In genomic region chr13:97432917-97433726, GRCh38 we compare ENCODE assay signal across 8 cellular contexts. TPM values are rescaled to one million over a fixed set of nuclear protein-coding genes. Genes with fewer than 3 reads are reported as not detected.
A peak's percentile ranks its signal among the peaks of the same experiment; 100 is the strongest.
DNase-seq lines count a peak whose midpoint lies in the region; ATAC-seq, FAIRE-seq and TF ChIP-seq lines count a peak whose summit lies in the region.

No MANE protein-coding gene starts in this region.

- H2AFZ ChIP-seq in astrocyte (ENCODE audit: low read depth, low read length), result peak overlapping the region; percentile 92

- no peak for TF ChIP-seq CTCF in astrocyte (IDR thresholded peaks at IDR 0.05; ENCODE audit: insufficient read depth, low read depth, low read length)
- no peak for TF ChIP-seq CTCF in psoas muscle (IDR thresholded peaks at IDR 0.05)

- H3K9me3 ChIP-seq in astrocyte (ENCODE audit: insufficient read depth, low read depth, low read length), result no peaks in the 10 kb centered on the region
- no peaks in the 10 kb centered on the region for H3K9me3 ChIP-seq in right cardiac atrium (ENCODE audit: control insufficient read depth, low read length)
- H3K9me3 ChIP-seq in psoas muscle, result no peaks in the 10 kb centered on the region

- H3K27me3 ChIP-seq in astrocyte (ENCODE audit: insufficient read depth, low read length), result no peaks in the 10 kb centered on the region
- no peaks in the 10 kb centered on the region for H3K27me3 ChIP-seq in right cardiac atrium (ENCODE audit: control insufficient read depth, insufficient read depth)
- H3K27me3 ChIP-seq in psoas muscle (ENCODE audit: insufficient read depth in 3 of 3, low read length in 2 of 3), result no peaks in the 10 kb centered on the region

- H3K27ac ChIP-seq in astrocyte (ENCODE audit: low read depth, low read length) (peak overlapping the region; percentile 100), right cardiac atrium (ENCODE audit: low read length) (peak overlapping the region; percentile 100), psoas muscle (peak overlapping the region; percentile 97)

- ATAC-seq in GM18505 (IDR thresholded peaks at IDR 0.05; ENCODE audit: unreplicated experiment) (peak; percentile 72), HG02973 (IDR thresholded peaks at IDR 0.05; ENCODE audit: unreplicated experiment) (peak; percentile 80), right cardiac atrium (peak; percentile 95 to 97), psoas muscle (peak; percentile 90 to 94 (median 92))

- H3K9ac ChIP-seq in astrocyte (ENCODE audit: low read length), result peak overlapping the region; percentile 99

- TF ChIP-seq POLR2A in GM18505 (IDR thresholded peaks at IDR 0.05; ENCODE audit: borderline replicate concordance, extremely low read depth, insufficient read depth, insufficient read length), result peak; percentile 15

- H3K4me1 Mint-ChIP-seq in astrocyte (ENCODE audit: low read depth, unreplicated experiment), result peaks cover 23% of the 10 kb centered on the region

- H3K27ac Mint-ChIP-seq in astrocyte (ENCODE audit: unreplicated experiment), result peak overlapping the region; percentile 99

- no peaks in the 10 kb centered on the region for H3K9me3 Mint-ChIP-seq in astrocyte (ENCODE audit: unreplicated experiment)

- peak overlapping the region; percentile 94 for H3K4me3 Mint-ChIP-seq in astrocyte (ENCODE audit: unreplicated experiment)

- WGBS in right cardiac atrium, result under 1% methylated on average over 50 of the region's 50 CpGs
- 0% methylated on average over 49 to 50 of the region's 50 CpGs for WGBS in psoas muscle, 3 donors

- no peaks in the 10 kb centered on the region for H3K36me3 Mint-ChIP-seq in astrocyte (ENCODE audit: low read depth, unreplicated experiment)

- FAIRE-seq in astrocyte (lab: Jason Lieb, UNC) (peak; percentile 99), urothelium cell line (lab: Jason Lieb, UNC) (no peak)

- H3K36me3 ChIP-seq in astrocyte (ENCODE audit: insufficient read depth, low read length), result no peaks in the 10 kb centered on the region
- H3K36me3 ChIP-seq in psoas muscle (ENCODE audit: insufficient read depth in 1 of 2, low read depth in 1 of 2), result no peaks in the 10 kb centered on the region

- peaks cover 38% of the 10 kb centered on the region for H3K79me2 ChIP-seq in astrocyte (ENCODE audit: insufficient read depth, low read length)

- intact Hi-C loops in right cardiac atrium (cut with DNase I) (no loop called here), psoas muscle (cut with DNase I) (loop anchor here in 1 of 2 donors (10.0 kb wide), 2 partner anchors 192 to 208 kb away; partner anchors contain the start of gene MBNL2)

- H3K4me2 ChIP-seq in astrocyte (ENCODE audit: low read length), result peak overlapping the region; percentile 99

- peak; percentile 99 to 100 for DNase-seq in NCI-H1930 (lab: John Stamatoyannopoulos, UW)
- peak; percentile 96 for DNase-seq in T-helper 22 cell (ENCODE audit: low read depth)
- peak; percentile 100 for DNase-seq in astrocyte (ENCODE audit: low read depth)
- peak; percentile 99 for DNase-seq in right cardiac atrium
- peak; percentile 98 to 99 for DNase-seq in psoas muscle
- DNase-seq in urothelium cell line (ENCODE audit: low spot score), result peak; percentile 82

- H3K27me3 Mint-ChIP-seq in astrocyte (ENCODE audit: low read depth, unreplicated experiment), result no peaks in the 10 kb centered on the region

- H3K4me3 ChIP-seq in astrocyte (ENCODE audit: insufficient read depth, low read depth, low read length) (peak overlapping the region; percentile 92), right cardiac atrium (ENCODE audit: low read length) (peak overlapping the region; percentile 99), psoas muscle (peak overlapping the region; percentile 82)

- H4K20me1 ChIP-seq in astrocyte (ENCODE audit: insufficient read depth, low read length), result peaks cover 21% of the 10 kb centered on the region

- H3K4me1 ChIP-seq in astrocyte (ENCODE audit: insufficient read depth, low read length) (peaks cover 6% of the 10 kb centered on the region), right cardiac atrium (ENCODE audit: control insufficient read depth, insufficient read depth, low read length) (peaks cover under 1% of the 10 kb centered on the region), psoas muscle (peaks cover 46% of the 10 kb centered on the region)

RNA-seq across cellular contexts. Expression of gene RAP2A, which starts 0.8 kb away (rescaled TPM):
- 46.6 and 53.0 TPM in 2 replicates for total RNA-seq in astrocyte
- 10 to 100 TPM; 16.0 to 19.6 (median 17.1) TPM for total RNA-seq in right cardiac atrium
- 6.4 TPM for polyA plus RNA-seq in right cardiac atrium
- 10 to 100 TPM; 11.1 to 35.7 (median 20.4) TPM for total RNA-seq in psoas muscle
- polyA plus RNA-seq in psoas muscle, result 10 to 100 TPM in 1 of 3 donors, 1 to 10 TPM in 2; 3.8 to 11.4 (median 5.2) TPM

Comparison
In these comparisons a context has a peak if more than half of its experiments do, and no peak if none do; other contexts are left out.
1. Peak in every context shown above with its lines: DNase-seq, ATAC-seq, H3K4me3 ChIP-seq and H3K27ac ChIP-seq.